Comparison of ENCODE assay signal across 19 cellular contexts in the genomic region with DNA sequence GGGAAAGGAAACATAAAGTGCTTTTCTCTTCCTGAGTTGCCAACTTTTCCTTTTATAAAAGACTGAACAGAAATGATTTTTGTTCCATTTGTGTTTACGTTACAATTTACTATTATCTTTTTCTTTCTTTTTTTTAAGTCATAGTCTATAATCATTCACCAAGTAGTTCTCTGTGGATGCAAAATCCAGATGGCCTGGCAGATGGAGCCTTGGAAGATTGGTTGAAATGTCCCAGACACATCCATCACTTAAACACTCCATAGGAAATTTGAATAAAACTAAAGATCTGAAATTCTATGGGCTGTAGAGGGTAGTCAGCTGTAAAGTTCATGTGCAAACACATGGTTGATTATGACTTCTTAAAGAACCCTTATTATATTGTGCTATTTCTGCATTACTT.
A peak's percentile ranks its signal among the peaks of the same experiment; 100 is the strongest.
DNase-seq lines count a peak whose midpoint lies in the region; ATAC-seq and TF ChIP-seq lines count a peak whose summit lies in the region.
"Had no signal": no experiment of that assay in that cellular context is flagged by ENCODE, and none has a peak within 500 bp of the region (broad histone marks: within the 10 kb centered on the region; RNA-seq: fewer than 3 reads in every experiment).

No MANE protein-coding gene starts in this region.

- no peaks in the 10 kb centered on the region for H3K27me3 Mint-ChIP-seq in chondrocyte (ENCODE audit: low read depth)

- H3K27me3 ChIP-seq in WERI-Rb-1 (ENCODE audit: insufficient read depth, low read depth, severe bottlenecking) = no peaks in the 10 kb centered on the region
- H3K27me3 ChIP-seq in prostate gland (replicated peaks; ENCODE audit: insufficient read depth) = no peaks in the 10 kb centered on the region
- no peaks in the 10 kb centered on the region for H3K27me3 ChIP-seq in thyroid gland

- DNase-seq in NCI-H446 (lab: John Stamatoyannopoulos, UW) (peak; percentile 69 to 87), WERI-Rb-1 (peak; percentile 50), prostate gland (ENCODE audit: low spot score) (no peak), thyroid gland (no peak), chondrocyte (ENCODE audit: low spot score) (no peak)
- no peak for DNase-seq in activated CD4-positive, alpha-beta T cell treated with anti-CD3 and anti-CD28 coated beads, Interleukin-2, amount 50 U/mL, for 48 hours
- DNase-seq: Caco-2; CD4-positive, CD25-positive, alpha-beta regulatory T cell; DMS79; NCI-H1105 treated with DMSO at 0.1 percent for 48 hours; NCI-H187 treated with DMSO at 0.1 percent for 48 hours; NCI-H226; NCI-H748 treated with DMSO at 0.1 percent for 48 hours; T-helper 1 cell had no signal

- TF ChIP-seq CTCF in WERI-Rb-1 (IDR thresholded peaks at IDR 0.05; ENCODE audit: low read depth, low read length) = no peak
- no peak for TF ChIP-seq CTCF in prostate gland (IDR thresholded peaks at IDR 0.05)
- no peak for TF ChIP-seq CTCF in thyroid gland (IDR thresholded peaks at IDR 0.05)
- TF ChIP-seq CTCF in chondrocyte (IDR thresholded peaks at IDR 0.05) = no peak

- H3K4me3 Mint-ChIP-seq in chondrocyte (ENCODE audit: unreplicated experiment) = no peak overlapping the region
- H3K4me3 Mint-ChIP-seq: B cell; CD4-positive, CD25-positive, alpha-beta regulatory T cell; GM23338 had no signal

- no peak overlapping the region for H3K4me3 ChIP-seq in WERI-Rb-1 (ENCODE audit: low read depth, low read length)
- no peak overlapping the region for H3K4me3 ChIP-seq in prostate gland
- H3K4me3 ChIP-seq in thyroid gland (replicated peaks in 1 of 3) = no peak overlapping the region
- H3K4me3 ChIP-seq: GM23338, SK-N-MC had no signal

- H3K36me3 ChIP-seq in WERI-Rb-1 (no peaks in the 10 kb centered on the region), prostate gland (no peaks in the 10 kb centered on the region), thyroid gland (no peaks in the 10 kb centered on the region)

- WGBS in prostate gland = 73% methylated on average over 1 of the region's 1 CpG
- WGBS in thyroid gland, 2 donors = 77 to 79% methylated on average over 1 of the region's 1 CpG

- H3K9me3 Mint-ChIP-seq in chondrocyte (ENCODE audit: low read depth) = peaks cover 6% of the 10 kb centered on the region
- H3K9me3 Mint-ChIP-seq: GM23338 had no signal

- no peaks in the 10 kb centered on the region for H3K4me1 Mint-ChIP-seq in chondrocyte (ENCODE audit: low read depth)
- H3K4me1 Mint-ChIP-seq: B cell; CD4-positive, CD25-positive, alpha-beta regulatory T cell had no signal

- H3K36me3 Mint-ChIP-seq in chondrocyte (ENCODE audit: low read depth) = no peaks in the 10 kb centered on the region
- H3K36me3 Mint-ChIP-seq: CD4-positive, CD25-positive, alpha-beta regulatory T cell had no signal

- H3K9me3 ChIP-seq in WERI-Rb-1 (ENCODE audit: severe bottlenecking) (no peaks in the 10 kb centered on the region), prostate gland (no peaks in the 10 kb centered on the region), thyroid gland (no peaks in the 10 kb centered on the region)
- H3K9me3 ChIP-seq: Caco-2 had no signal

- TF ChIP-seq POLR2A in prostate gland (IDR thresholded peaks at IDR 0.05) (no peak), thyroid gland (IDR thresholded peaks at IDR 0.05) (no peak)

- H3K27ac ChIP-seq in WERI-Rb-1 (peak overlapping the region; percentile 72), prostate gland (no peak overlapping the region), thyroid gland (no peak overlapping the region)
- H3K27ac ChIP-seq: SK-N-MC had no signal

- H3K27ac Mint-ChIP-seq in chondrocyte (ENCODE audit: unreplicated experiment) = no peak overlapping the region
- H3K27ac Mint-ChIP-seq: B cell; CD4-positive, CD25-positive, alpha-beta regulatory T cell; GM23338 had no signal

- intact Hi-C loops in prostate gland (cut with DNase I) = no loop called here
- intact Hi-C loops in thyroid gland (cut with DNase I) = no loop called here

- no peaks in the 10 kb centered on the region for H3K4me1 ChIP-seq in prostate gland (replicated peaks)
- no peaks in the 10 kb centered on the region for H3K4me1 ChIP-seq in thyroid gland
- H3K4me1 ChIP-seq: Caco-2 had no signal

- ATAC-seq in HG02938 (IDR thresholded peaks at IDR 0.05; ENCODE audit: unreplicated experiment) = peak; percentile 19
- ATAC-seq: GM23338, HCT116 had no signal

Comparison
In these comparisons a context has a peak if more than half of its experiments do, and no peak if none do; other contexts are left out.
1. DNase-seq: peak in NCI-H446 (2 of 2) and WERI-Rb-1 (single experiment); none in prostate gland (single experiment), thyroid gland (0 of 2), activated CD4-positive, alpha-beta T cell treated with anti-CD3 and anti-CD28 coated beads, Interleukin-2, amount 50 U/mL, for 48 hours (0 of 2) and chondrocyte (single experiment).